Comparison of ENCODE assay signal across 8 cellular contexts in genomic region chr1:204506969-204507316, GRCh38. TPM values are rescaled to one million over a fixed set of nuclear protein-coding genes. Genes with fewer than 3 reads are reported as not detected.
A peak's percentile ranks its signal among the peaks of the same experiment; 100 is the strongest.
DNase-seq lines count a peak whose midpoint lies in the region; ATAC-seq and TF ChIP-seq lines count a peak whose summit lies in the region.

No MANE protein-coding gene starts in this region.

- H3K4me1 ChIP-seq in adrenal gland (replicated peaks in 1 of 2): peaks cover 0 to 11% of the 10 kb centered on the region in 2 donors
- H3K4me1 ChIP-seq in left ventricle myocardium inferior: peaks cover 22% of the 10 kb centered on the region
- H3K4me1 ChIP-seq in prostate gland (replicated peaks): peaks cover 2% of the 10 kb centered on the region

- TF ChIP-seq POLR2A in adrenal gland (IDR thresholded peaks at IDR 0.05) (no peak), prostate gland (IDR thresholded peaks at IDR 0.05) (peak; percentile 15)

- H3K9me3 ChIP-seq in adrenal gland (replicated peaks in 1 of 3) (no peaks in the 10 kb centered on the region), left ventricle myocardium inferior (replicated peaks) (no peaks in the 10 kb centered on the region), prostate gland (no peaks in the 10 kb centered on the region)

- TF ChIP-seq CTCF in GM12864 (IDR thresholded peaks at IDR 0.05; ENCODE audit: low read depth, low read length, missing control alignments) (no peak), adrenal gland (IDR thresholded peaks at IDR 0.05) (no peak), left ventricle myocardium inferior (IDR thresholded peaks at IDR 0.05; ENCODE audit: borderline replicate concordance) (no peak), prostate gland (IDR thresholded peaks at IDR 0.05) (no peak)

- H3K4me3 ChIP-seq in GM12864 (ENCODE audit: low read depth, low read length) (peak overlapping the region; percentile 45), adrenal gland (peak overlapping the region in 2 of 4 donors; percentile 49 to 58), left ventricle myocardium inferior (peak overlapping the region; percentile 71), prostate gland (peak overlapping the region; percentile 43 to 55)

- no peaks in the 10 kb centered on the region for H3K36me3 ChIP-seq in adrenal gland (replicated peaks in 1 of 2)
- H3K36me3 ChIP-seq in left ventricle myocardium inferior: no peaks in the 10 kb centered on the region
- H3K36me3 ChIP-seq in prostate gland: no peaks in the 10 kb centered on the region

- peak overlapping the region; percentile 54 to 79 (median 77) for H3K27ac ChIP-seq in adrenal gland
- peak overlapping the region; percentile 88 for H3K27ac ChIP-seq in left ventricle myocardium inferior (replicated peaks)
- H3K27ac ChIP-seq in prostate gland: peak overlapping the region; percentile 83 to 92

- H3K27me3 ChIP-seq in adrenal gland (no peaks in the 10 kb centered on the region), left ventricle myocardium inferior (ENCODE audit: low read depth) (no peaks in the 10 kb centered on the region), prostate gland (replicated peaks; ENCODE audit: insufficient read depth) (no peaks in the 10 kb centered on the region)

- WGBS in adrenal gland, 4 donors: 0 to 2% (median 0%) methylated on average over 13 of the region's 13 CpGs
- 0% methylated on average over 13 of the region's 13 CpGs for WGBS in prostate gland

- intact Hi-C loops in adrenal gland (cut with DNase I) (no loop called here), left ventricle myocardium inferior (cut with micrococcal nuclease) (no loop called here), prostate gland (cut with DNase I) (no loop called here)

- DNase-seq in GM12864 (ENCODE audit: low read depth) (peak; percentile 84), NCI-H1436 (lab: John Stamatoyannopoulos, UW) (peak; percentile 93), SW 1271 (lab: John Stamatoyannopoulos, UW) (peak; percentile 63 to 79), adrenal gland (peak; percentile 75 to 97 (median 86)), left ventricle myocardium inferior (peak; percentile 59), prostate gland (ENCODE audit: low spot score) (peak; percentile 91), ureter (ENCODE audit: low spot score) (peak; percentile 92)

- peak; percentile 73 for ATAC-seq in HG02798 (IDR thresholded peaks at IDR 0.05; ENCODE audit: poor library complexity, unreplicated experiment)

RNA-seq across cellular contexts. Expression of gene MDM4, which starts 9.3 kb away (rescaled TPM):
- 10 to 100 TPM; 11.3 to 77.4 (median 46.6) TPM for total RNA-seq in adrenal gland
- polyA plus RNA-seq in adrenal gland: 10 to 100 TPM; 13.0 to 24.3 (median 15.9) TPM
- total RNA-seq in left ventricle myocardium inferior: 29.3 TPM
- total RNA-seq in prostate gland: 10 to 100 TPM; 38.0 to 66.9 TPM
- total RNA-seq in ureter: 145 TPM

RNA-seq across cellular contexts. Expression of gene PIK3C2B, which starts 12.3 kb away (rescaled TPM):
- total RNA-seq in adrenal gland: 10 to 100 TPM in 7 of 8 donors, 1 to 10 TPM in 1; 9.8 to 22.9 (median 16.5) TPM
- 10 to 100 TPM in 1 of 3 donors, 1 to 10 TPM in 2; 2.3 to 16.5 (median 2.8) TPM for polyA plus RNA-seq in adrenal gland
- total RNA-seq in left ventricle myocardium inferior: 18.5 TPM
- total RNA-seq in prostate gland: 10 to 100 TPM; 20.9 to 24.1 TPM
- total RNA-seq in ureter: 146 TPM
